In genomic region chr5:153445875-153446567, GRCh38 we compare ENCODE assay signal across 14 cellular contexts. TPM values are rescaled to one million over a fixed set of nuclear protein-coding genes. Genes with fewer than 3 reads are reported as not detected.
DNase-seq lines count a peak whose midpoint lies in the region; ATAC-seq and TF ChIP-seq lines count a peak whose summit lies in the region.
"Had no signal": no experiment of that assay in that cellular context is flagged by ENCODE, and none has a peak within 500 bp of the region (broad histone marks: within the 10 kb centered on the region; RNA-seq: fewer than 3 reads in every experiment).

No MANE protein-coding gene starts in this region.

- DNase-seq in COLO668 (lab: John Stamatoyannopoulos, UW; ENCODE audit: unreplicated experiment): peak; percentile 66
- DNase-seq in NCI-H128 (lab: John Stamatoyannopoulos, UW; ENCODE audit: unreplicated experiment): peak; percentile 7
- no peak for DNase-seq in WTC11 (ENCODE audit: low spot score)
- DNase-seq in lower lobe of right lung: peak; percentile 44
- no peak for DNase-seq in 8988T
- DNase-seq in activated CD8-positive, alpha-beta memory T cell treated with anti-CD3 and anti-CD28 coated beads, Interleukin-2, amount 50 U/mL, for 4 hours: no peak
- no peak for DNase-seq in activated T-cell treated with anti-CD3 and anti-CD28 coated beads, Interleukin-2, amount 50 U/mL, for 72 hours
- DNase-seq: activated CD4-positive, alpha-beta memory T cell treated with anti-CD3 and anti-CD28 coated beads for 36 hours; CD4-positive, alpha-beta memory T cell; HCEC 1CT; naive thymus-derived CD8-positive, alpha-beta T cell had no signal

- peaks cover 32% of the 10 kb centered on the region for H3K4me1 Mint-ChIP-seq in WTC11
- H3K4me1 Mint-ChIP-seq in activated T-cell treated with anti-CD3 and anti-CD28 coated beads, Interleukin-2, amount 50 U/mL, for 72 hours (ENCODE audit: low read depth): no peaks in the 10 kb centered on the region
- H3K4me1 Mint-ChIP-seq: CD4-positive, alpha-beta memory T cell; naive thymus-derived CD8-positive, alpha-beta T cell had no signal

- no peaks in the 10 kb centered on the region for H3K9me3 ChIP-seq in lower lobe of right lung

- H3K4me3 Mint-ChIP-seq in WTC11: no peak overlapping the region
- H3K4me3 Mint-ChIP-seq in activated T-cell treated with anti-CD3 and anti-CD28 coated beads, Interleukin-2, amount 50 U/mL, for 72 hours: no peak overlapping the region
- H3K4me3 Mint-ChIP-seq: activated CD4-positive, alpha-beta memory T cell treated with anti-CD3 and anti-CD28 coated beads for 36 hours; CD4-positive, alpha-beta memory T cell; naive thymus-derived CD8-positive, alpha-beta T cell had no signal

- no peaks in the 10 kb centered on the region for H3K4me1 ChIP-seq in lower lobe of right lung

- H3K27me3 ChIP-seq in lower lobe of right lung (ENCODE audit: low read depth): no peaks in the 10 kb centered on the region
- H3K27me3 ChIP-seq: cardiac muscle cell had no signal

- no peak overlapping the region for H3K27ac Mint-ChIP-seq in WTC11
- H3K27ac Mint-ChIP-seq in activated T-cell treated with anti-CD3 and anti-CD28 coated beads, Interleukin-2, amount 50 U/mL, for 72 hours: no peak overlapping the region
- H3K27ac Mint-ChIP-seq: activated CD4-positive, alpha-beta memory T cell treated with anti-CD3 and anti-CD28 coated beads for 36 hours; CD4-positive, alpha-beta memory T cell; naive thymus-derived CD8-positive, alpha-beta T cell had no signal

- intact Hi-C loops in lower lobe of right lung (cut with DNase I): no loop called here

- H3K36me3 Mint-ChIP-seq in WTC11: no peaks in the 10 kb centered on the region
- no peaks in the 10 kb centered on the region for H3K36me3 Mint-ChIP-seq in activated T-cell treated with anti-CD3 and anti-CD28 coated beads, Interleukin-2, amount 50 U/mL, for 72 hours (ENCODE audit: insufficient read depth in 2 of 2)
- H3K36me3 Mint-ChIP-seq: activated CD4-positive, alpha-beta memory T cell treated with anti-CD3 and anti-CD28 coated beads for 36 hours; CD4-positive, alpha-beta memory T cell; naive thymus-derived CD8-positive, alpha-beta T cell had no signal

- H3K36me3 ChIP-seq in lower lobe of right lung: no peaks in the 10 kb centered on the region
- H3K36me3 ChIP-seq: cardiac muscle cell had no signal

- no peaks in the 10 kb centered on the region for H3K9me3 Mint-ChIP-seq in WTC11
- peaks cover 0 to 2% of the 10 kb centered on the region in 2 donors for H3K9me3 Mint-ChIP-seq in activated T-cell treated with anti-CD3 and anti-CD28 coated beads, Interleukin-2, amount 50 U/mL, for 72 hours
- H3K9me3 Mint-ChIP-seq: activated CD4-positive, alpha-beta memory T cell treated with anti-CD3 and anti-CD28 coated beads for 36 hours had no signal

- no peak overlapping the region for H3K27ac ChIP-seq in lower lobe of right lung
- H3K27ac ChIP-seq: cardiac muscle cell had no signal

- H3K27me3 Mint-ChIP-seq in WTC11 (ENCODE audit: low read depth): no peaks in the 10 kb centered on the region
- H3K27me3 Mint-ChIP-seq in activated T-cell treated with anti-CD3 and anti-CD28 coated beads, Interleukin-2, amount 50 U/mL, for 72 hours (ENCODE audit: low read depth): no peaks in the 10 kb centered on the region

- no peak for TF ChIP-seq CTCF in WTC11 (IDR thresholded peaks at IDR 0.05)
- TF ChIP-seq CTCF in lower lobe of right lung (IDR thresholded peaks at IDR 0.05): no peak

- CTCF ChIA-PET in WTC11 (lab: Charles Lee): interaction anchor here (0.7 to 0.8 kb wide), 2 partner anchors 381 to 519 kb away, joined by 3 read pairs; no protein-coding TSS in a partner anchor

- ATAC-seq in WTC11: peak; percentile 53
- ATAC-seq in lower lobe of right lung: peak; percentile 61 to 76
- ATAC-seq in HG03135 (IDR thresholded peaks at IDR 0.05; ENCODE audit: unreplicated experiment): no peak
- ATAC-seq in activated T-cell treated with anti-CD3 and anti-CD28 coated beads, Interleukin-2, amount 50 U/mL, for 72 hours (replicated peaks in 1 of 2): no peak
- ATAC-seq: naive thymus-derived CD8-positive, alpha-beta T cell had no signal

- no peak overlapping the region for H3K4me3 ChIP-seq in lower lobe of right lung
- H3K4me3 ChIP-seq: cardiac muscle cell had no signal

- POLR2A ChIA-PET in WTC11 (lab: Charles Lee): no interaction called here

TF ChIP-seq in WTC11, 78 proteins besides CTCF, POLR2A, EP300 and RAD21 (continues in another document):
- no peak for TF ChIP-seq FOXP4 (CRISPR knock-in tag; IDR thresholded peaks at IDR 0.05)
- TF ChIP-seq EMX1 (CRISPR knock-in tag; IDR thresholded peaks at IDR 0.05): no peak
- no peak for TF ChIP-seq ZNF532 (CRISPR knock-in tag; IDR thresholded peaks at IDR 0.05; ENCODE audit: borderline replicate concordance)
- no peak for TF ChIP-seq ZBTB43 (CRISPR knock-in tag; IDR thresholded peaks at IDR 0.05)
- no peak for TF ChIP-seq ZNF396 (CRISPR knock-in tag; IDR thresholded peaks at IDR 0.05; ENCODE audit: borderline replicate concordance)
- TF ChIP-seq CREM (CRISPR knock-in tag; IDR thresholded peaks at IDR 0.05): no peak
- TF ChIP-seq SMAD4 (CRISPR knock-in tag; IDR thresholded peaks at IDR 0.05): no peak
- TF ChIP-seq ZNF138 (CRISPR knock-in tag; conservative IDR thresholded peaks at IDR 0.05): no peak
- no peak for TF ChIP-seq USF2 (CRISPR knock-in tag; IDR thresholded peaks at IDR 0.05)

RNA-seq across cellular contexts. Expression of gene GRIA1, which starts 44.4 kb away (rescaled TPM):
- total RNA-seq in WTC11 (2021) (0.76 to 0.81 TPM (median 0.76 TPM) in 3 replicates), lower lobe of right lung (10.3 TPM)
- not detected for total RNA-seq in activated T-cell treated with anti-CD3 and anti-CD28 coated beads, Interleukin-2, amount 50 U/mL, for 72 hours
- total RNA-seq: activated CD4-positive, alpha-beta memory T cell treated with anti-CD3 and anti-CD28 coated beads for 36 hours; CD4-positive, alpha-beta memory T cell; HT-29; naive thymus-derived CD8-positive, alpha-beta T cell had no signal

Comparison
In these comparisons a context has a peak if more than half of its experiments do, and no peak if none do; other contexts are left out.
1. DNase-seq: peak in COLO668 (single experiment), NCI-H128 (single experiment) and lower lobe of right lung (single experiment); none in WTC11 (single experiment), 8988T (single experiment), activated CD8-positive, alpha-beta memory T cell treated with anti-CD3 and anti-CD28 coated beads, Interleukin-2, amount 50 U/mL, for 4 hours (single experiment) and activated T-cell treated with anti-CD3 and anti-CD28 coated beads, Interleukin-2, amount 50 U/mL, for 72 hours (0 of 2).
2. ATAC-seq: peak in WTC11 (single experiment) and lower lobe of right lung (2 of 2); none in HG03135 (single experiment) and activated T-cell treated with anti-CD3 and anti-CD28 coated beads, Interleukin-2, amount 50 U/mL, for 72 hours (0 of 2).